ENCODE assay signal across 1 cellular context in genomic region chr4:47668810-47669408, GRCh38.
TF ChIP-seq lines count a peak whose summit lies in the region.

No MANE protein-coding gene starts in this region.

TF ChIP-seq in K562, 482 proteins besides CTCF, POLR2A, EP300 and RAD21 (continued from another document):
- TF ChIP-seq ZBTB40 (IDR thresholded peaks at IDR 0.05), result peak; percentile 29; the same call in 1 of the 2 replicates
- TF ChIP-seq ZBTB40 (CRISPR knock-in tag; IDR thresholded peaks at IDR 0.05), result no peak
- no peak for TF ChIP-seq RFX1 (IDR thresholded peaks at IDR 0.05)
- TF ChIP-seq ZNF274 (IDR thresholded peaks at IDR 0.05; ENCODE audit: borderline replicate concordance, low read depth, low read length), result no peak
- no peak for TF ChIP-seq HDGF (IDR thresholded peaks at IDR 0.05)
- TF ChIP-seq BHLHE40 (IDR thresholded peaks at IDR 0.05; ENCODE audit: low read length), result 0 out of 2 replicates have a peak, but pooled peaks have one; percentile 12
- no peak for TF ChIP-seq ZBTB26 (CRISPR knock-in tag; IDR thresholded peaks at IDR 0.05)
- TF ChIP-seq RB1 (IDR thresholded peaks at IDR 0.05; ENCODE audit: low read depth), result no peak
- no peak for TF ChIP-seq MAZ (CRISPR knock-in tag; conservative IDR thresholded peaks at IDR 0.05 in 1 of 2, IDR thresholded peaks at IDR 0.05 in 1 of 2)
- no peak for TF ChIP-seq CEBPB (tag; IDR thresholded peaks at IDR 0.05)
- peak; percentile 46 for TF ChIP-seq PKNOX1 (IDR thresholded peaks at IDR 0.05)
- no peak for TF ChIP-seq U2AF2 (optimal IDR thresholded peaks at IDR 0.05; ENCODE audit: low read depth, low read length)
- no peak for TF ChIP-seq FOXK1 (CRISPR knock-in tag; IDR thresholded peaks at IDR 0.05; ENCODE audit: borderline replicate concordance)
- no peak for TF ChIP-seq NBN (IDR thresholded peaks at IDR 0.05; ENCODE audit: low read depth)
- TF ChIP-seq PBX2 (CRISPR knock-in tag; IDR thresholded peaks at IDR 0.05; ENCODE audit: low read depth), result no peak
- peak; percentile 78 for TF ChIP-seq PBX2 (tag; conservative IDR thresholded peaks at IDR 0.05; ENCODE audit: low read depth)
- TF ChIP-seq, protein P1, sequence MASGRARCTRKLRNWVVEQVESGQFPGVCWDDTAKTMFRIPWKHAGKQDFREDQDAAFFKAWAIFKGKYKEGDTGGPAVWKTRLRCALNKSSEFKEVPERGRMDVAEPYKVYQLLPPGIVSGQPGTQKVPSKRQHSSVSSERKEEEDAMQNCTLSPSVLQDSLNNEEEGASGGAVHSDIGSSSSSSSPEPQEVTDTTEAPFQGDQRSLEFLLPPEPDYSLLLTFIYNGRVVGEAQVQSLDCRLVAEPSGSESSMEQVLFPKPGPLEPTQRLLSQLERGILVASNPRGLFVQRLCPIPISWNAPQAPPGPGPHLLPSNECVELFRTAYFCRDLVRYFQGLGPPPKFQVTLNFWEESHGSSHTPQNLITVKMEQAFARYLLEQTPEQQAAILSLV (tag; IDR thresholded peaks at IDR 0.05), result no peak
- no peak for TF ChIP-seq USF1 (CRISPR knock-in tag; IDR thresholded peaks at IDR 0.05)
- TF ChIP-seq SMC3 (conservative IDR thresholded peaks at IDR 0.05; ENCODE audit: insufficient read depth, low read depth, low read length), result 0 out of 2 replicates have a peak, but pooled peaks have one; percentile 25
- no peak for TF ChIP-seq JUN (IDR thresholded peaks at IDR 0.05; ENCODE audit: borderline replicate concordance, low read depth, low read length)
- TF ChIP-seq JUN (CRISPR knock-in tag; IDR thresholded peaks at IDR 0.05; ENCODE audit: borderline replicate concordance), result no peak
- no peak for TF ChIP-seq POU5F1 (IDR thresholded peaks at IDR 0.05; ENCODE audit: borderline replicate concordance, low read depth, low read length, partially characterized antibody)
- TF ChIP-seq SP1 (CRISPR knock-in tag; IDR thresholded peaks at IDR 0.05), result no peak
- no peak for TF ChIP-seq GATAD2B (IDR thresholded peaks at IDR 0.05; ENCODE audit: borderline replicate concordance)
- no peak for TF ChIP-seq TRIM28 (IDR thresholded peaks at IDR 0.05)
- peak; percentile 60 for TF ChIP-seq MEIS2 (IDR thresholded peaks at IDR 0.05; ENCODE audit: partially characterized antibody)
- TF ChIP-seq ZNF766 (CRISPR knock-in tag; conservative IDR thresholded peaks at IDR 0.05), result no peak
- TF ChIP-seq ZNF586 (CRISPR knock-in tag; conservative IDR thresholded peaks at IDR 0.05), result no peak
- TF ChIP-seq IFI16 (CRISPR knock-in tag; IDR thresholded peaks at IDR 0.05), result no peak
